8 cellular contexts compared by ENCODE assay signal in genomic region chr19:41263850-41264580, GRCh38. TPM values are rescaled to one million over a fixed set of nuclear protein-coding genes. Genes with fewer than 3 reads are reported as not detected.
DNase-seq lines count a peak whose midpoint lies in the region; ATAC-seq, FAIRE-seq and TF ChIP-seq lines count a peak whose summit lies in the region.

Gene HNRNPUL1, plus strand, starts transcription at chr19:41264372. Its CDS starts 132 bp downstream, at chr19:41264504.

- peak; percentile 83 for ATAC-seq in GM18873 (IDR thresholded peaks at IDR 0.05; ENCODE audit: low FRiP score, unreplicated experiment)
- peak; percentile 67 for ATAC-seq in HG03159 (IDR thresholded peaks at IDR 0.05; ENCODE audit: unreplicated experiment)

- H3K9ac ChIP-seq in iPS-20b (ENCODE audit: low read depth, low read length), result peak within 1 kb of the TSS; percentile 99

- peak; percentile 100 for DNase-seq in AG08395 (ENCODE audit: low spot score)
- DNase-seq in NCI-H2227 treated with DMSO at 0.1 percent for 48 hours (lab: John Stamatoyannopoulos, UW), result peak; percentile 100
- peak; percentile 100 for DNase-seq in bronchial epithelial cell (ENCODE audit: low read depth)

- peak within 1 kb of the TSS; percentile 86 for H3K4me3 ChIP-seq in WI38 (ENCODE audit: low read depth, low read length)
- peak within 1 kb of the TSS; percentile 89 for H3K4me3 ChIP-seq in bronchial epithelial cell (ENCODE audit: low read depth, low read length)
- peak within 1 kb of the TSS; percentile 99 for H3K4me3 ChIP-seq in iPS-20b (ENCODE audit: low read length)
- peak within 1 kb of the TSS; percentile 60 to 98 (median 92) for H3K4me3 ChIP-seq in skin epidermis

- peak within 1 kb of the TSS; percentile 94 for H3K27ac ChIP-seq in iPS-20b (ENCODE audit: low read length)
- peak within 1 kb of the TSS; percentile 93 to 100 (median 100) for H3K27ac ChIP-seq in skin epidermis

- H3K27me3 ChIP-seq in bronchial epithelial cell (ENCODE audit: control insufficient read depth, insufficient read depth, low read length), result no peaks in the 10 kb centered on the region
- H3K27me3 ChIP-seq in iPS-20b (ENCODE audit: insufficient read depth, low read length), result no peaks in the 10 kb centered on the region

- FAIRE-seq in bronchial epithelial cell (lab: Jason Lieb, UNC), result no peak

- peaks cover 10% of the 10 kb centered on the region for H3K36me3 ChIP-seq in bronchial epithelial cell (ENCODE audit: control insufficient read depth, insufficient read depth, low read length)
- peaks cover 38% of the 10 kb centered on the region for H3K36me3 ChIP-seq in iPS-20b (ENCODE audit: insufficient read depth, low read depth, low read length)

- no peaks in the 10 kb centered on the region for H3K9me3 ChIP-seq in iPS-20b (ENCODE audit: insufficient read depth, low read depth, low read length)

- TF ChIP-seq CTCF in WI38 (IDR thresholded peaks at IDR 0.05; ENCODE audit: low read depth, low read length), result no peak
- TF ChIP-seq CTCF in bronchial epithelial cell (IDR thresholded peaks at IDR 0.05; ENCODE audit: insufficient read depth, low read length, severe bottlenecking), result peak; percentile 57

- H3K4me1 ChIP-seq in iPS-20b (ENCODE audit: insufficient read depth, low read length), result 0 out of 2 replicates have a peak, but pooled peaks cover 3% of the 10 kb centered on the region

RNA-seq across cellular contexts. Expression of gene HNRNPUL1, which starts in this region (rescaled TPM):
- 41.9 and 43.5 TPM in 2 replicates for total RNA-seq in bronchial epithelial cell

Comparison
In these comparisons a context has a peak if more than half of its experiments do, and no peak if none do; other contexts are left out.
1. Peak in every context shown above with its lines: DNase-seq, ATAC-seq, H3K4me3 ChIP-seq and H3K27ac ChIP-seq.